ENCODE assay signal across 1 cellular context in the genomic region with DNA sequence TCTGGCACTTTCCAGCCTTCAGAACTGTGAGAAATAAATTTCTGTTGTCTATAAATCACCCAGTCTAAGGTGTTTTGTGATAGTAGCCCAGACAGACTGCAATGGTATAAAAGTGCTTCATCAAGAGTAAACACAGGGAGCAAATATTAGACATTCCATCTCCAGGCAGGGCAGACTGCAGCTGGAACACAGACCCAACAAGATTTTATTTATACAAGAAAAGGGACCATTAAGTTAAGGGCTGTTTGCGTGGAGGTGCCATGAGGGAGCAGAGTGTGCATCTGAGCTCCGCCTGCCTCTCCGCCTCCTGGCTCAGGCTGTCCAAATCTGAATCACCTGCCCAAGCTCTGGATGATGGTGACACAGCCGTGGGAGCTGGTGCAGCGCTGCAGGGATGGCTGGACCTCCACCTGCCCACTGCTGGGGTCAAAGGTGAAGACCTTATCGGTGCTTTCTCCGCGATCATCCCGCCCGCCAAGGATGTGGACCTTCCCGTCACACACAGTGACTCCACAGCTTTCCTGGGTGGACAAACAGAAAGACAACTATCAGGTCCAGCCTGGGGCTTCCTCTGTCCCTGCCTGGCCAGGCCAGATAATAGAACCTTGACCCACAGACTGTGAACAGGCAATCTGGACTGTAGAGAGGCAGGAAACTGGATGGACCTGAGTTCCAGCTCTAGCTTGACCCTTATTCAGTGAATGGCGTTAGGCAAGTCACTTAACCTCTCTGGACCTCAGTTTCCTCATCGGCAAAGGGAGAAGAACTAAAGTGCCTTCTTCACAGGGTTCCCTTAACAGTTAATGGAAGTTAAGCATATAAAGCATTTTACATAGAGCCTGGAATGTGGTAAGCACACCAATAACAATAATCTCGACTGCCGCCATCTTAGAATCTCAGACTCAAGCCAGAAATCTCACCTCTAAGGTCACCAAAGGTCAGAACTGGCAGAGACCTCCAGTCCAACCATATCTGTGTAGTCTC.
A peak's percentile ranks its signal among the peaks of the same experiment; 100 is the strongest.
TF ChIP-seq lines count a peak whose summit lies in the region.

No MANE protein-coding gene starts in this region.

TF ChIP-seq in HepG2, 621 proteins besides CTCF, POLR2A, EP300 and RAD21 (continued from another document and continues in another):
- TF ChIP-seq, protein P1, sequence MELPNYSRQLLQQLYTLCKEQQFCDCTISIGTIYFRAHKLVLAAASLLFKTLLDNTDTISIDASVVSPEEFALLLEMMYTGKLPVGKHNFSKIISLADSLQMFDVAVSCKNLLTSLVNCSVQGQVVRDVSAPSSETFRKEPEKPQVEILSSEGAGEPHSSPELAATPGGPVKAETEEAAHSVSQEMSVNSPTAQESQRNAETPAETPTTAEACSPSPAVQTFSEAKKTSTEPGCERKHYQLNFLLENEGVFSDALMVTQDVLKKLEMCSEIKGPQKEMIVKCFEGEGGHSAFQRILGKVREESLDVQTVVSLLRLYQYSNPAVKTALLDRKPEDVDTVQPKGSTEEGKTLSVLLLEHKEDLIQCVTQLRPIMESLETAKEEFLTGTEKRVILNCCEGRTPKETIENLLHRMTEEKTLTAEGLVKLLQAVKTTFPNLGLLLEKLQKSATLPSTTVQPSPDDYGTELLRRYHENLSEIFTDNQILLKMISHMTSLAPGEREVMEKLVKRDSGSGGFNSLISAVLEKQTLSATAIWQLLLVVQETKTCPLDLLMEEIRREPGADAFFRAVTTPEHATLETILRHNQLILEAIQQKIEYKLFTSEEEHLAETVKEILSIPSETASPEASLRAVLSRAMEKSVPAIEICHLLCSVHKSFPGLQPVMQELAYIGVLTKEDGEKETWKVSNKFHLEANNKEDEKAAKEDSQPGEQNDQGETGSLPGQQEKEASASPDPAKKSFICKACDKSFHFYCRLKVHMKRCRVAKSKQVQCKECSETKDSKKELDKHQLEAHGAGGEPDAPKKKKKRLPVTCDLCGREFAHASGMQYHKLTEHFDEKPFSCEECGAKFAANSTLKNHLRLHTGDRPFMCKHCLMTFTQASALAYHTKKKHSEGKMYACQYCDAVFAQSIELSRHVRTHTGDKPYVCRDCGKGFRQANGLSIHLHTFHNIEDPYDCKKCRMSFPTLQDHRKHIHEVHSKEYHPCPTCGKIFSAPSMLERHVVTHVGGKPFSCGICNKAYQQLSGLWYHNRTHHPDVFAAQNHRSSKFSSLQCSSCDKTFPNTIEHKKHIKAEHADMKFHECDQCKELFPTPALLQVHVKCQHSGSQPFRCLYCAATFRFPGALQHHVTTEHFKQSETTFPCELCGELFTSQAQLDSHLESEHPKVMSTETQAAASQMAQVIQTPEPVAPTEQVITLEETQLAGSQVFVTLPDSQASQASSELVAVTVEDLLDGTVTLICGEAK (IDR thresholded peaks at IDR 0.05) = no peak
- TF ChIP-seq, protein P1 (CRISPR knock-in tag; IDR thresholded peaks at IDR 0.05) = no peak
- TF ChIP-seq, protein P2, sequence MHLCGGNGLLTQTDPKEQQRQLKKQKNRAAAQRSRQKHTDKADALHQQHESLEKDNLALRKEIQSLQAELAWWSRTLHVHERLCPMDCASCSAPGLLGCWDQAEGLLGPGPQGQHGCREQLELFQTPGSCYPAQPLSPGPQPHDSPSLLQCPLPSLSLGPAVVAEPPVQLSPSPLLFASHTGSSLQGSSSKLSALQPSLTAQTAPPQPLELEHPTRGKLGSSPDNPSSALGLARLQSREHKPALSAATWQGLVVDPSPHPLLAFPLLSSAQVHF (CRISPR knock-in tag; IDR thresholded peaks at IDR 0.05) = no peak
- TF ChIP-seq ZKSCAN1 (IDR thresholded peaks at IDR 0.05; ENCODE audit: low read length) (no peak), FOXJ3 (CRISPR knock-in tag; IDR thresholded peaks at IDR 0.05; ENCODE audit: borderline replicate concordance) (no peak), ZSCAN20 (CRISPR knock-in tag; IDR thresholded peaks at IDR 0.05; ENCODE audit: borderline replicate concordance) (no peak), TBL1XR1 (IDR thresholded peaks at IDR 0.05; ENCODE audit: borderline replicate concordance, low read length, partially characterized antibody) (no peak), HMG20A (CRISPR knock-in tag; IDR thresholded peaks at IDR 0.05; ENCODE audit: borderline replicate concordance) (0 out of 2 replicates have a peak, but pooled peaks have one; percentile 24), THYN1 (CRISPR knock-in tag; IDR thresholded peaks at IDR 0.05; ENCODE audit: borderline replicate concordance, low read depth) (no peak), ZBTB42 (CRISPR knock-in tag; IDR thresholded peaks at IDR 0.05) (no peak), ARHGAP35 (CRISPR knock-in tag; IDR thresholded peaks at IDR 0.05; ENCODE audit: borderline replicate concordance) (0 out of 2 replicates have a peak, but pooled peaks have one; percentile 36), TEAD3 (CRISPR knock-in tag; optimal IDR thresholded peaks at IDR 0.05; ENCODE audit: borderline replicate concordance) (peak; percentile 82), ZNF143 (CRISPR knock-in tag; IDR thresholded peaks at IDR 0.05) (peak; percentile 41), KAT7 (CRISPR knock-in tag; IDR thresholded peaks at IDR 0.05; ENCODE audit: borderline replicate concordance) (no peak), ZNF292 (CRISPR knock-in tag; IDR thresholded peaks at IDR 0.05; ENCODE audit: borderline replicate concordance, low read depth) (peak; percentile 88), FLYWCH1 (CRISPR knock-in tag; IDR thresholded peaks at IDR 0.05) (no peak), GABPA (IDR thresholded peaks at IDR 0.05; ENCODE audit: low read depth, low read length) (no peak), GABPA (CRISPR knock-in tag; IDR thresholded peaks at IDR 0.05; ENCODE audit: low read depth) (no peak), ZC3H13 (CRISPR knock-in tag; IDR thresholded peaks at IDR 0.05) (no peak), ZNF12 (CRISPR knock-in tag; IDR thresholded peaks at IDR 0.05) (no peak), CREB1 (IDR thresholded peaks at IDR 0.05) (no peak), CREB1 (CRISPR knock-in tag; IDR thresholded peaks at IDR 0.05) (0 out of 2 replicates have a peak, but pooled peaks have one; percentile 12), MAFG (CRISPR knock-in tag; IDR thresholded peaks at IDR 0.05) (no peak), MBD4 (IDR thresholded peaks at IDR 0.05; ENCODE audit: borderline replicate concordance, low read length) (no peak), TARDBP (CRISPR knock-in tag; IDR thresholded peaks at IDR 0.05) (peak; percentile 53; the same call in 1 of the 2 replicates), IKZF1 (IDR thresholded peaks at IDR 0.05) (no peak), ZNF713 (CRISPR knock-in tag; IDR thresholded peaks at IDR 0.05) (no peak), ZNF382 (CRISPR knock-in tag; IDR thresholded peaks at IDR 0.05; ENCODE audit: borderline replicate concordance) (no peak), ZFP37 (CRISPR knock-in tag; IDR thresholded peaks at IDR 0.05; ENCODE audit: borderline replicate concordance) (no peak)
- TF ChIP-seq, protein P3, sequence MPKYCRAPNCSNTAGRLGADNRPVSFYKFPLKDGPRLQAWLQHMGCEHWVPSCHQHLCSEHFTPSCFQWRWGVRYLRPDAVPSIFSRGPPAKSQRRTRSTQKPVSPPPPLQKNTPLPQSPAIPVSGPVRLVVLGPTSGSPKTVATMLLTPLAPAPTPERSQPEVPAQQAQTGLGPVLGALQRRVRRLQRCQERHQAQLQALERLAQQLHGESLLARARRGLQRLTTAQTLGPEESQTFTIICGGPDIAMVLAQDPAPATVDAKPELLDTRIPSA (CRISPR knock-in tag; IDR thresholded peaks at IDR 0.05; ENCODE audit: borderline replicate concordance) = no peak
- TF ChIP-seq, protein P4, sequence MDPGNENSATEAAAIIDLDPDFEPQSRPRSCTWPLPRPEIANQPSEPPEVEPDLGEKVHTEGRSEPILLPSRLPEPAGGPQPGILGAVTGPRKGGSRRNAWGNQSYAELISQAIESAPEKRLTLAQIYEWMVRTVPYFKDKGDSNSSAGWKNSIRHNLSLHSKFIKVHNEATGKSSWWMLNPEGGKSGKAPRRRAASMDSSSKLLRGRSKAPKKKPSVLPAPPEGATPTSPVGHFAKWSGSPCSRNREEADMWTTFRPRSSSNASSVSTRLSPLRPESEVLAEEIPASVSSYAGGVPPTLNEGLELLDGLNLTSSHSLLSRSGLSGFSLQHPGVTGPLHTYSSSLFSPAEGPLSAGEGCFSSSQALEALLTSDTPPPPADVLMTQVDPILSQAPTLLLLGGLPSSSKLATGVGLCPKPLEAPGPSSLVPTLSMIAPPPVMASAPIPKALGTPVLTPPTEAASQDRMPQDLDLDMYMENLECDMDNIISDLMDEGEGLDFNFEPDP (CRISPR knock-in tag; conservative IDR thresholded peaks at IDR 0.05) = no peak
- TF ChIP-seq, protein P5, sequence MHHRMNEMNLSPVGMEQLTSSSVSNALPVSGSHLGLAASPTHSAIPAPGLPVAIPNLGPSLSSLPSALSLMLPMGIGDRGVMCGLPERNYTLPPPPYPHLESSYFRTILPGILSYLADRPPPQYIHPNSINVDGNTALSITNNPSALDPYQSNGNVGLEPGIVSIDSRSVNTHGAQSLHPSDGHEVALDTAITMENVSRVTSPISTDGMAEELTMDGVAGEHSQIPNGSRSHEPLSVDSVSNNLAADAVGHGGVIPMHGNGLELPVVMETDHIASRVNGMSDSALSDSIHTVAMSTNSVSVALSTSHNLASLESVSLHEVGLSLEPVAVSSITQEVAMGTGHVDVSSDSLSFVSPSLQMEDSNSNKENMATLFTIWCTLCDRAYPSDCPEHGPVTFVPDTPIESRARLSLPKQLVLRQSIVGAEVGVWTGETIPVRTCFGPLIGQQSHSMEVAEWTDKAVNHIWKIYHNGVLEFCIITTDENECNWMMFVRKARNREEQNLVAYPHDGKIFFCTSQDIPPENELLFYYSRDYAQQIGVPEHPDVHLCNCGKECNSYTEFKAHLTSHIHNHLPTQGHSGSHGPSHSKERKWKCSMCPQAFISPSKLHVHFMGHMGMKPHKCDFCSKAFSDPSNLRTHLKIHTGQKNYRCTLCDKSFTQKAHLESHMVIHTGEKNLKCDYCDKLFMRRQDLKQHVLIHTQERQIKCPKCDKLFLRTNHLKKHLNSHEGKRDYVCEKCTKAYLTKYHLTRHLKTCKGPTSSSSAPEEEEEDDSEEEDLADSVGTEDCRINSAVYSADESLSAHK (CRISPR knock-in tag; IDR thresholded peaks at IDR 0.05; ENCODE audit: borderline replicate concordance) = no peak
- TF ChIP-seq, protein P6, sequence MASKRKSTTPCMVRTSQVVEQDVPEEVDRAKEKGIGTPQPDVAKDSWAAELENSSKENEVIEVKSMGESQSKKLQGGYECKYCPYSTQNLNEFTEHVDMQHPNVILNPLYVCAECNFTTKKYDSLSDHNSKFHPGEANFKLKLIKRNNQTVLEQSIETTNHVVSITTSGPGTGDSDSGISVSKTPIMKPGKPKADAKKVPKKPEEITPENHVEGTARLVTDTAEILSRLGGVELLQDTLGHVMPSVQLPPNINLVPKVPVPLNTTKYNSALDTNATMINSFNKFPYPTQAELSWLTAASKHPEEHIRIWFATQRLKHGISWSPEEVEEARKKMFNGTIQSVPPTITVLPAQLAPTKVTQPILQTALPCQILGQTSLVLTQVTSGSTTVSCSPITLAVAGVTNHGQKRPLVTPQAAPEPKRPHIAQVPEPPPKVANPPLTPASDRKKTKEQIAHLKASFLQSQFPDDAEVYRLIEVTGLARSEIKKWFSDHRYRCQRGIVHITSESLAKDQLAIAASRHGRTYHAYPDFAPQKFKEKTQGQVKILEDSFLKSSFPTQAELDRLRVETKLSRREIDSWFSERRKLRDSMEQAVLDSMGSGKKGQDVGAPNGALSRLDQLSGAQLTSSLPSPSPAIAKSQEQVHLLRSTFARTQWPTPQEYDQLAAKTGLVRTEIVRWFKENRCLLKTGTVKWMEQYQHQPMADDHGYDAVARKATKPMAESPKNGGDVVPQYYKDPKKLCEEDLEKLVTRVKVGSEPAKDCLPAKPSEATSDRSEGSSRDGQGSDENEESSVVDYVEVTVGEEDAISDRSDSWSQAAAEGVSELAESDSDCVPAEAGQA (IDR thresholded peaks at IDR 0.05; ENCODE audit: low read depth) = no peak
- TF ChIP-seq, protein P6 (CRISPR knock-in tag; IDR thresholded peaks at IDR 0.05; ENCODE audit: borderline replicate concordance) = no peak
